ENCODE assay signal across 16 cellular contexts in genomic region chr16:14015461-14015860, GRCh38. TPM values are rescaled to one million over a fixed set of nuclear protein-coding genes. Genes with fewer than 3 reads are reported as not detected.
A peak's percentile ranks its signal among the peaks of the same experiment; 100 is the strongest.
DNase-seq lines count a peak whose midpoint lies in the region; TF ChIP-seq lines count a peak whose summit lies in the region.
"Had no signal": no experiment of that assay in that cellular context is flagged by ENCODE, and none has a peak within 500 bp of the region (broad histone marks: within the 10 kb centered on the region; RNA-seq: fewer than 3 reads in every experiment).

No MANE protein-coding gene starts in this region.

- H3K36me3 ChIP-seq in adipocyte (ENCODE audit: control insufficient read depth, insufficient read depth, low read length, severe bottlenecking) = no peaks in the 10 kb centered on the region
- H3K36me3 ChIP-seq in muscle layer of duodenum (ENCODE audit: control insufficient read depth in 1 of 2, insufficient read depth in 2 of 2, low read length in 2 of 2) = no peaks in the 10 kb centered on the region
- H3K36me3 ChIP-seq in thymus (ENCODE audit: control insufficient read depth, insufficient read depth) = no peaks in the 10 kb centered on the region
- H3K36me3 ChIP-seq in ovary = no peaks in the 10 kb centered on the region

- H3K27ac ChIP-seq in dorsolateral prefrontal cortex = peak overlapping the region in 57 of 59 donors; percentile 11 to 91 (median 71)
- peak overlapping the region; percentile 24 for H3K27ac ChIP-seq in muscle layer of duodenum (ENCODE audit: low read length)
- peak overlapping the region; percentile 18 for H3K27ac ChIP-seq in thymus (ENCODE audit: low read depth)
- no peak overlapping the region for H3K27ac ChIP-seq in ovary
- H3K27ac ChIP-seq: KMS-11 had no signal

- peak overlapping the region; percentile 33 for H3K9ac ChIP-seq in adipocyte (ENCODE audit: low read length)
- H3K9ac ChIP-seq: KMS-11 had no signal

- H3K4me1 ChIP-seq in adipocyte (ENCODE audit: control insufficient read depth, insufficient read depth, low read length) (peaks cover 49% of the 10 kb centered on the region), muscle layer of duodenum (ENCODE audit: control insufficient read depth in 1 of 2, insufficient read depth in 2 of 2, low read length in 2 of 2) (peaks cover 7% of the 10 kb centered on the region in 2 donors), thymus (ENCODE audit: control insufficient read depth, insufficient read depth, low read length) (no peaks in the 10 kb centered on the region), ovary (ENCODE audit: insufficient read depth) (peaks cover 19% of the 10 kb centered on the region)

- no peak for TF ChIP-seq EP300 in ovary (IDR thresholded peaks at IDR 0.05)

- H3K4me3 ChIP-seq in adipocyte (ENCODE audit: low read length) (no peak overlapping the region), dorsolateral prefrontal cortex (peak overlapping the region in 38 of 59 donors; percentile 5 to 47 (median 31)), muscle layer of duodenum (ENCODE audit: low read depth in 1 of 2, low read length in 2 of 2) (peak overlapping the region; percentile 3 to 8), thymus (ENCODE audit: low read length) (no peak overlapping the region), ovary (no peak overlapping the region)

- DNase-seq in adipocyte (ENCODE audit: low read depth) (no peak), dorsolateral prefrontal cortex (no peak), posterior cingulate gyrus (no peak), ovary (no peak), NCI-H2107 treated with DMSO at 0.1 percent for 48 hours (lab: John Stamatoyannopoulos, UW; ENCODE audit: unreplicated experiment) (no peak)
- DNase-seq in activated CD8-positive, alpha-beta memory T cell treated with anti-CD3 and anti-CD28 coated beads for 24 hours = no peak
- DNase-seq: activated CD4-positive, alpha-beta T cell treated with anti-CD3 and anti-CD28 coated beads, Interleukin-2, amount 10 ng/mL, durations not matched to agents 7 days and 5 days; activated T-cell treated with anti-CD3 and anti-CD28 coated beads, Interleukin-2, amount 50 U/mL, for 4 hours; amygdala; CD4-positive, CD25-positive, alpha-beta regulatory T cell; NCI-H526; stimulated activated CD4-positive, alpha-beta T cell treated with anti-CD3 and anti-CD28 coated beads, Interleukin-4, amount 100 ng/mL, for 1 hour; T-helper 2 cell had no signal

- no peak for TF ChIP-seq POLR2A in ovary (IDR thresholded peaks at IDR 0.05)

- intact Hi-C loops in dorsolateral prefrontal cortex (cut with DNase I) = no loop called here
- intact Hi-C loops in posterior cingulate gyrus (cut with DNase I) = no loop called here
- intact Hi-C loops in ovary (cut with DNase I) = no loop called here

- H3K27me3 ChIP-seq in adipocyte (replicated peaks; ENCODE audit: control insufficient read depth, insufficient read depth, low read length) = no peaks in the 10 kb centered on the region
- no peaks in the 10 kb centered on the region for H3K27me3 ChIP-seq in dorsolateral prefrontal cortex
- no peaks in the 10 kb centered on the region for H3K27me3 ChIP-seq in muscle layer of duodenum (ENCODE audit: low read depth, low read length)
- H3K27me3 ChIP-seq in thymus (ENCODE audit: control insufficient read depth, insufficient read depth) = no peaks in the 10 kb centered on the region
- no peaks in the 10 kb centered on the region for H3K27me3 ChIP-seq in ovary

- 40% methylated on average over 11 of the region's 11 CpGs for WGBS in thymus
- 65 to 77% (median 69%) methylated on average over 11 of the region's 11 CpGs for WGBS in ovary, 3 donors

- TF ChIP-seq CTCF in dorsolateral prefrontal cortex (IDR thresholded peaks at IDR 0.05 in 54 of 56, conservative IDR thresholded peaks at IDR 0.05 in 2 of 56; ENCODE audit: low read depth in 1 of 56, partially characterized antibody in 56 of 56) (no peak), ovary (IDR thresholded peaks at IDR 0.05) (no peak)

- H3K9me3 ChIP-seq in adipocyte (ENCODE audit: control insufficient read depth, low read length) (no peaks in the 10 kb centered on the region), muscle layer of duodenum (ENCODE audit: control insufficient read depth in 1 of 2, low read length in 2 of 2) (no peaks in the 10 kb centered on the region), thymus (ENCODE audit: control insufficient read depth) (no peaks in the 10 kb centered on the region), ovary (no peaks in the 10 kb centered on the region)

RNA-seq across cellular contexts. Expression of gene MRTFB, which starts 55.7 kb away (rescaled TPM):
- total RNA-seq in dorsolateral prefrontal cortex (100 to 1,000 TPM in 119 of 120 experiments, 10 to 100 TPM in 1; 76.4 to 314 (median 223) TPM), ovary (10 to 100 TPM; 16.3 to 45.6 (median 37.0) TPM)
- polyA plus RNA-seq in thymus (10.7 TPM), ovary (10 to 100 TPM in 1 of 2 donors, 1 to 10 TPM in 1; 7.2 to 18.5 TPM)

Comparison
In these comparisons a context has a peak if more than half of its experiments do, and no peak if none do; other contexts are left out.
1. H3K4me3 ChIP-seq: peak in dorsolateral prefrontal cortex (38 of 59) and muscle layer of duodenum (2 of 2); none in adipocyte (single experiment), thymus (single experiment) and ovary (single experiment).
2. H3K27ac ChIP-seq: peak in dorsolateral prefrontal cortex (57 of 59), muscle layer of duodenum (single experiment) and thymus (single experiment); none in ovary (0 of 2).